2 cellular contexts compared by ENCODE assay signal in genomic region chr19:51323481-51323891, GRCh38.
TF ChIP-seq lines count a peak whose summit lies in the region.

No MANE protein-coding gene starts in this region.

TF ChIP-seq in liver, 16 proteins besides CTCF, POLR2A, EP300 and RAD21:
- TF ChIP-seq EGR1 (IDR thresholded peaks at IDR 0.05; ENCODE audit: low read depth in 2 of 2), result no peak
- TF ChIP-seq HNF4G (IDR thresholded peaks at IDR 0.05), result no peak
- TF ChIP-seq RXRA (IDR thresholded peaks at IDR 0.05), result peak; percentile 86

TF ChIP-seq in HepG2, 621 proteins besides CTCF, POLR2A, EP300 and RAD21:
- no peak for TF ChIP-seq ZNF674 (CRISPR knock-in tag; IDR thresholded peaks at IDR 0.05; ENCODE audit: low read depth)
- TF ChIP-seq ATF7 (IDR thresholded peaks at IDR 0.05), result no peak
- no peak for TF ChIP-seq ATF7 (CRISPR knock-in tag; IDR thresholded peaks at IDR 0.05)
- no peak for TF ChIP-seq FLYWCH1 (CRISPR knock-in tag; IDR thresholded peaks at IDR 0.05)
- no peak for TF ChIP-seq UBTF (CRISPR knock-in tag; IDR thresholded peaks at IDR 0.05)
- no peak for TF ChIP-seq ZBTB7B (CRISPR knock-in tag; IDR thresholded peaks at IDR 0.05)
- TF ChIP-seq SP5 (CRISPR knock-in tag; IDR thresholded peaks at IDR 0.05; ENCODE audit: borderline replicate concordance, low read depth), result no peak
- TF ChIP-seq ZFAT (CRISPR knock-in tag; conservative IDR thresholded peaks at IDR 0.05), result no peak
- TF ChIP-seq IKZF4 (CRISPR knock-in tag; IDR thresholded peaks at IDR 0.05; ENCODE audit: borderline replicate concordance, low read depth, not compliant biosample characterization), result no peak
- TF ChIP-seq MIXL1 (CRISPR knock-in tag; IDR thresholded peaks at IDR 0.05), result no peak
- TF ChIP-seq ZNF580 (CRISPR knock-in tag; IDR thresholded peaks at IDR 0.05; ENCODE audit: borderline replicate concordance, low read depth), result no peak
- TF ChIP-seq ZNF24 (IDR thresholded peaks at IDR 0.05), result no peak
- TF ChIP-seq ZNF563 (CRISPR knock-in tag; IDR thresholded peaks at IDR 0.05), result no peak
- no peak for TF ChIP-seq ZNF274 (CRISPR knock-in tag; IDR thresholded peaks at IDR 0.05)
